In genomic region chr15:65901836-65902235, GRCh38 we compare ENCODE assay signal across 1 cellular context.
TF ChIP-seq lines count a peak whose summit lies in the region.

No MANE protein-coding gene starts in this region.

TF ChIP-seq in K562, 482 proteins besides CTCF, POLR2A, EP300 and RAD21:
- no peak for TF ChIP-seq IRF1 (CRISPR knock-in tag; IDR thresholded peaks at IDR 0.05; ENCODE audit: borderline replicate concordance)
- TF ChIP-seq CREB3L1 (IDR thresholded peaks at IDR 0.05; ENCODE audit: borderline replicate concordance, low read depth), result no peak
- TF ChIP-seq NFIC (IDR thresholded peaks at IDR 0.05), result no peak
- no peak for TF ChIP-seq ZNF3 (CRISPR knock-in tag; IDR thresholded peaks at IDR 0.05)
- no peak for TF ChIP-seq FOXA3 (CRISPR knock-in tag; conservative IDR thresholded peaks at IDR 0.05 in 1 of 2, IDR thresholded peaks at IDR 0.05 in 1 of 2)
- TF ChIP-seq TAF15 (IDR thresholded peaks at IDR 0.05; ENCODE audit: low read depth, low read length), result no peak
- TF ChIP-seq GTF2A2 (tag; IDR thresholded peaks at IDR 0.05), result no peak
- TF ChIP-seq POU5F1 (IDR thresholded peaks at IDR 0.05; ENCODE audit: borderline replicate concordance, low read depth, low read length, partially characterized antibody), result no peak
- no peak for TF ChIP-seq SMAD2 (IDR thresholded peaks at IDR 0.05; ENCODE audit: low read depth, low read length)
- TF ChIP-seq PHF8 (IDR thresholded peaks at IDR 0.05; ENCODE audit: borderline replicate concordance, low read length), result no peak
- TF ChIP-seq HMBOX1 (IDR thresholded peaks at IDR 0.05), result no peak
- no peak for TF ChIP-seq MITF (IDR thresholded peaks at IDR 0.05)
